9 cellular contexts compared by ENCODE assay signal in the genomic region with DNA sequence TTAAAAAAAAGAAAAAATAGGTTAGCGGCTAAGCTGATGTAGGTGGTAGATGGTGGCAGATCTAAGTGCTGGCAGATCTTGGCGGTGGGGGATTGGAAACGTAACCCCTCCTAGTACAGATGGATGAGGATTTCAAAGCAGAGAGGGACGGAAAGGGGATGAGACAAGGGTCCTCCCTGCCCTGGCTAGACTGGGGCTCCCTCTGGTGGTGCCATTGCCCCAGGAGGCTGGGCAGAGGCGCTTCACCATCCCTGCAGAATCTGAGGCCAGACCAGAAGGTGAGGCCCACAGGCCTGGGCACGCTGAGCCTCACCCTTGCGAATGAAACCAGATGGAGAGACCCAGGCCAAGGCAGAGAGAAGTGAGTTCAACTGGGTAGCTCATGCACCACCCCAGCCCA. TPM values are rescaled to one million over a fixed set of nuclear protein-coding genes. Genes with fewer than 3 reads are reported as not detected.
A peak's percentile ranks its signal among the peaks of the same experiment; 100 is the strongest.
DNase-seq lines count a peak whose midpoint lies in the region; ATAC-seq and TF ChIP-seq lines count a peak whose summit lies in the region.
"Had no signal": no experiment of that assay in that cellular context is flagged by ENCODE, and none has a peak within 500 bp of the region (broad histone marks: within the 10 kb centered on the region; RNA-seq: fewer than 3 reads in every experiment).

No MANE protein-coding gene starts in this region.

- H3K4me1 Mint-ChIP-seq in natural killer cell treated with Interleukin-12 subunit alpha and Interleukin-12 subunit beta and Interleukin-15 and Interleukin-18, amount 100 ng/mL, for 72 hours (ENCODE audit: low read depth in 2 of 2) = peaks cover 12 to 14% of the 10 kb centered on the region in 2 donors

- no peaks in the 10 kb centered on the region for H3K9me3 Mint-ChIP-seq in natural killer cell treated with Interleukin-12 subunit alpha and Interleukin-12 subunit beta and Interleukin-15 and Interleukin-18, amount 100 ng/mL, for 72 hours

- no peak overlapping the region for H3K27ac ChIP-seq in OCI-LY3 (ENCODE audit: low read length)
- no peak overlapping the region for H3K27ac ChIP-seq in fibroblast of lung (ENCODE audit: insufficient read depth, low read length)
- no peak overlapping the region for H3K27ac ChIP-seq in gastroesophageal sphincter

- no peak overlapping the region for H3K4me2 ChIP-seq in OCI-LY3 (ENCODE audit: low read length)
- no peak overlapping the region for H3K4me2 ChIP-seq in fibroblast of lung (ENCODE audit: extremely low read depth, insufficient read depth, low read length)

- no peaks in the 10 kb centered on the region for H3K9me3 ChIP-seq in OCI-LY3 (ENCODE audit: insufficient read depth, low read length)
- no peaks in the 10 kb centered on the region for H3K9me3 ChIP-seq in fibroblast of lung (ENCODE audit: control insufficient read depth, insufficient read depth, low read depth, low read length)
- no peaks in the 10 kb centered on the region for H3K9me3 ChIP-seq in gastroesophageal sphincter

- TF ChIP-seq EP300 in gastroesophageal sphincter (IDR thresholded peaks at IDR 0.05) = no peak

- POLR2A ChIA-PET in AG04449 (lab: Yijun Ruan, JAX) = no interaction called here

- no peak overlapping the region for H3K4me3 ChIP-seq in AG04449 (ENCODE audit: low read depth, low read length)
- H3K4me3 ChIP-seq in OCI-LY3 (ENCODE audit: low read length) = no peak overlapping the region
- H3K4me3 ChIP-seq in fibroblast of lung (replicated peaks in 1 of 4; ENCODE audit: control extremely low read depth in 1 of 4, insufficient read depth in 1 of 4, low read depth in 3 of 4, low read length in 4 of 4) = no peak overlapping the region
- H3K4me3 ChIP-seq in gastroesophageal sphincter = no peak overlapping the region

- H3K4me3 Mint-ChIP-seq in natural killer cell treated with Interleukin-12 subunit alpha and Interleukin-12 subunit beta and Interleukin-15 and Interleukin-18, amount 100 ng/mL, for 72 hours = no peak overlapping the region

- CTCF ChIA-PET in AG04449 (lab: Yijun Ruan, JAX) = interaction anchor here (0.7 to 4.4 kb wide), 15 partner anchors 11 to 231 kb away, joined by 3 to 51 read pairs (median 6); a partner anchor contains a TSS

- DNase-seq in AG04449 (ENCODE audit: low read depth, low spot score) = no peak
- peak; percentile 38 for DNase-seq in ELR (ENCODE audit: low read depth)
- DNase-seq in fibroblast of lung (ENCODE audit: low read depth in 2 of 2) = no peak
- DNase-seq in mucosa of gallbladder (ENCODE audit: low spot score) = no peak
- DNase-seq in SW480 (ENCODE audit: low spot score) = no peak
- no peak for DNase-seq in natural killer cell treated with Interleukin-12 subunit alpha and Interleukin-12 subunit beta and Interleukin-15 and Interleukin-18, amount 100 ng/mL, for 72 hours (ENCODE audit: low spot score)
- DNase-seq: NCI-H524 treated with DMSO at 0.1 percent for 48 hours had no signal

- peak; percentile 64 for TF ChIP-seq CTCF in AG04449 (IDR thresholded peaks at IDR 0.05; ENCODE audit: insufficient read depth, low read length, missing control alignments)
- peak; percentile 41 for TF ChIP-seq CTCF in OCI-LY3 (IDR thresholded peaks at IDR 0.05; ENCODE audit: low read depth, low read length)
- TF ChIP-seq CTCF in fibroblast of lung (conservative IDR thresholded peaks at IDR 0.05 in 1 of 2, IDR thresholded peaks at IDR 0.05 in 1 of 2; ENCODE audit: low read depth in 1 of 2, low read length in 2 of 2) = peak; percentile 35 to 50
- TF ChIP-seq CTCF in gastroesophageal sphincter (IDR thresholded peaks at IDR 0.05) = peak in 1 of 4 experiments; percentile 24

- H3K36me3 ChIP-seq in OCI-LY3 (replicated peaks; ENCODE audit: low read depth, low read length) (no peaks in the 10 kb centered on the region), fibroblast of lung (ENCODE audit: control insufficient read depth, insufficient read depth, low read length) (no peaks in the 10 kb centered on the region), gastroesophageal sphincter (no peaks in the 10 kb centered on the region)

- H3K9ac ChIP-seq in OCI-LY3 (ENCODE audit: low read length) (no peak overlapping the region), fibroblast of lung (ENCODE audit: insufficient read depth, low read length) (no peak overlapping the region)

- TF ChIP-seq POLR2A in gastroesophageal sphincter (IDR thresholded peaks at IDR 0.05) = no peak

- H3K27me3 ChIP-seq in OCI-LY3 (ENCODE audit: low read depth, low read length) (peaks cover 35% of the 10 kb centered on the region), fibroblast of lung (ENCODE audit: control insufficient read depth, insufficient read depth, low read length) (peaks cover 15% of the 10 kb centered on the region), gastroesophageal sphincter (peaks cover 63% of the 10 kb centered on the region)

- 82 to 88% methylated on average over 2 to 4 of the region's 7 CpGs for WGBS in gastroesophageal sphincter (ENCODE audit: low coverage in 1 of 2), 2 donors

- H2AFZ ChIP-seq in OCI-LY3 (ENCODE audit: low read depth, low read length) (no peak overlapping the region), fibroblast of lung (ENCODE audit: low read length) (no peak overlapping the region)

- no peak overlapping the region for H3K27ac Mint-ChIP-seq in natural killer cell treated with Interleukin-12 subunit alpha and Interleukin-12 subunit beta and Interleukin-15 and Interleukin-18, amount 100 ng/mL, for 72 hours

- H3K79me2 ChIP-seq in OCI-LY3 (ENCODE audit: low read length) = no peaks in the 10 kb centered on the region
- no peaks in the 10 kb centered on the region for H3K79me2 ChIP-seq in fibroblast of lung (ENCODE audit: control insufficient read depth, insufficient read depth, low read length)

- H4K20me1 ChIP-seq in OCI-LY3 (ENCODE audit: insufficient read depth, low read length) = no peaks in the 10 kb centered on the region
- H4K20me1 ChIP-seq in fibroblast of lung (ENCODE audit: control insufficient read depth, extremely low read depth, insufficient read depth, low read length) = no peaks in the 10 kb centered on the region

- H3K36me3 Mint-ChIP-seq in natural killer cell treated with Interleukin-12 subunit alpha and Interleukin-12 subunit beta and Interleukin-15 and Interleukin-18, amount 100 ng/mL, for 72 hours = no peaks in the 10 kb centered on the region

- peaks cover 4% of the 10 kb centered on the region; the same call in 1 of the 2 replicates for H3K4me1 ChIP-seq in OCI-LY3 (ENCODE audit: low read length)
- peaks cover 4% of the 10 kb centered on the region for H3K4me1 ChIP-seq in fibroblast of lung (ENCODE audit: control insufficient read depth, extremely low read depth, insufficient read depth, low read length)
- H3K4me1 ChIP-seq in gastroesophageal sphincter = peaks cover 0 to 21% (median 4%) of the 10 kb centered on the region in 3 donors

- ATAC-seq in natural killer cell treated with Interleukin-12 subunit alpha and Interleukin-12 subunit beta and Interleukin-15 and Interleukin-18, amount 100 ng/mL, for 72 hours = no peak
- no peak for ATAC-seq in gastroesophageal sphincter

- peaks cover 15 to 16% of the 10 kb centered on the region in 2 donors for H3K27me3 Mint-ChIP-seq in natural killer cell treated with Interleukin-12 subunit alpha and Interleukin-12 subunit beta and Interleukin-15 and Interleukin-18, amount 100 ng/mL, for 72 hours

RNA-seq across cellular contexts. Expression of a gene that starts 7.0 kb away (rescaled TPM):
- 1.5 and 3.8 TPM in 2 replicates for total RNA-seq in fibroblast of lung
- polyA plus RNA-seq in fibroblast of lung = 1.6 and 4.3 TPM in 2 replicates
- polyA plus RNA-seq in fibroblast of lung (2012) = 2.8 and 6.7 TPM in 2 replicates
- polyA minus RNA-seq in fibroblast of lung (ENCODE audit: low replicate concordance) = 4.9 and 14.1 TPM in 2 replicates
- 115 TPM for total RNA-seq in mucosa of gallbladder
- total RNA-seq in natural killer cell treated with Interleukin-12 subunit alpha and Interleukin-12 subunit beta and Interleukin-15 and Interleukin-18, amount 100 ng/mL, for 72 hours = under 1 TPM; 0.17 to 0.89 TPM
- total RNA-seq in gastroesophageal sphincter = 10 to 100 TPM in 2 of 4 donors, 1 to 10 TPM in 2; 8.7 to 17.8 (median 11.4) TPM

RNA-seq across cellular contexts. Expression of a gene that starts 44.9 kb away (rescaled TPM):
- total RNA-seq in fibroblast of lung = 26.7 and 27.7 TPM in 2 replicates
- polyA plus RNA-seq in fibroblast of lung = 22.4 and 26.3 TPM in 2 replicates
- polyA plus RNA-seq in fibroblast of lung (2012) = 12.7 and 13.6 TPM in 2 replicates
- polyA minus RNA-seq in fibroblast of lung (ENCODE audit: low replicate concordance) = 20.3 and 26.8 TPM in 2 replicates
- total RNA-seq in mucosa of gallbladder = 38.8 TPM
- 10 to 100 TPM; 93.1 to 98.6 TPM for total RNA-seq in natural killer cell treated with Interleukin-12 subunit alpha and Interleukin-12 subunit beta and Interleukin-15 and Interleukin-18, amount 100 ng/mL, for 72 hours
- total RNA-seq in gastroesophageal sphincter = 10 to 100 TPM; 44.4 to 53.2 (median 50.9) TPM
